ENCODE assay signal across 14 cellular contexts in the genomic region with DNA sequence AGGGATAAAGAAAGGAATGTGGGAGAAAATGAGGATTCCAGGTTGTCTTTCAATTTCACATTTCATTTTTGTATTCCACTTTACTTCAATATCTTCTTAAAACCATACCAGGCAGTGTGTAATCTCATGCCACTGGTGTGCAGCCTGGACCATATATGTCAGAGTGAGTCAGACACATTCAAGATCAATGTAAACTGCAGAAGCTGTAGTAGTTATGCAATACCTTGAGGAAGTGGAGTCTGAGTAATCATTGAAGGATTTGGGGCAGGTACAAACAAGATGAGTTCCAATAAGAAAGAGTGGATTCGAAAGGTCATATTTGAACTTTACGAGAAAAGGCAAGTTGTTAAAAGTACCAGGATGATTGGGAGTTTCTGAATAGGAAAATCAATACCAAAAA. TPM values are rescaled to one million over a fixed set of nuclear protein-coding genes. Genes with fewer than 3 reads are reported as not detected.
A peak's percentile ranks its signal among the peaks of the same experiment; 100 is the strongest.
DNase-seq lines count a peak whose midpoint lies in the region; ATAC-seq and TF ChIP-seq lines count a peak whose summit lies in the region.
"Had no signal": no experiment of that assay in that cellular context is flagged by ENCODE, and none has a peak within 500 bp of the region (broad histone marks: within the 10 kb centered on the region; RNA-seq: fewer than 3 reads in every experiment).

No MANE protein-coding gene starts in this region.

- no peak for TF ChIP-seq CTCF in brain microvascular endothelial cell (IDR thresholded peaks at IDR 0.05; ENCODE audit: low read depth, low read length, missing control alignments)
- TF ChIP-seq CTCF in lung (IDR thresholded peaks at IDR 0.05; ENCODE audit: control extremely low read depth, extremely low read depth): no peak
- TF ChIP-seq CTCF in body of pancreas (IDR thresholded peaks at IDR 0.05): no peak
- no peak for TF ChIP-seq CTCF in thyroid gland (IDR thresholded peaks at IDR 0.05)

- H3K4me3 ChIP-seq in brain microvascular endothelial cell (ENCODE audit: low read depth, low read length) (no peak overlapping the region), lung (no peak overlapping the region), body of pancreas (no peak overlapping the region), thyroid gland (replicated peaks in 1 of 3) (no peak overlapping the region)

- 72 to 86% methylated on average over 2 of the region's 2 CpGs for WGBS in lung, 2 donors
- 60 to 67% methylated on average over 2 of the region's 2 CpGs for WGBS in body of pancreas, 2 donors
- 95 to 98% methylated on average over 2 of the region's 2 CpGs for WGBS in thyroid gland, 2 donors

- DNase-seq in Caki2 (ENCODE audit: low read depth): peak; percentile 29
- DNase-seq in LHCN-M2 (ENCODE audit: low read depth): peak; percentile 34
- peak; percentile 70 for DNase-seq in brain microvascular endothelial cell
- DNase-seq in lung (ENCODE audit: low spot score): no peak
- DNase-seq in body of pancreas: no peak
- no peak for DNase-seq in NCI-H2171 treated with DMSO at 0.1 percent for 48 hours (lab: John Stamatoyannopoulos, UW)
- no peak for DNase-seq in SKM-1 treated with dmso at 0.1 percent for 144 hours (lab: John Stamatoyannopoulos, UW; ENCODE audit: unreplicated experiment)
- no peak for DNase-seq in thyroid gland
- DNase-seq: activated T-cell treated with anti-CD3 and anti-CD28 coated beads, Interleukin-2, amount 50 U/mL, for 72 hours; kidney; NCI-H1092 treated with DMSO at 0.1 percent for 48 hours; NCI-H510A had no signal

- intact Hi-C loops in body of pancreas (cut with DNase I) (no loop called here), thyroid gland (cut with DNase I) (no loop called here)

- H3K36me3 ChIP-seq in brain microvascular endothelial cell (replicated peaks): no peaks in the 10 kb centered on the region
- no peaks in the 10 kb centered on the region for H3K36me3 ChIP-seq in lung (ENCODE audit: control insufficient read depth in 2 of 2, insufficient read depth in 2 of 2, low read length in 2 of 2)
- H3K36me3 ChIP-seq in body of pancreas (replicated peaks in 1 of 2; ENCODE audit: insufficient read depth in 1 of 2, low read depth in 2 of 2): no peaks in the 10 kb centered on the region
- no peaks in the 10 kb centered on the region for H3K36me3 ChIP-seq in thyroid gland

- TF ChIP-seq POLR2A in body of pancreas (IDR thresholded peaks at IDR 0.05): no peak
- no peak for TF ChIP-seq POLR2A in thyroid gland (IDR thresholded peaks at IDR 0.05)

- H3K27me3 ChIP-seq in brain microvascular endothelial cell (replicated peaks) (no peaks in the 10 kb centered on the region), lung (ENCODE audit: control insufficient read depth, insufficient read depth) (no peaks in the 10 kb centered on the region), body of pancreas (no peaks in the 10 kb centered on the region), thyroid gland (no peaks in the 10 kb centered on the region)

- ATAC-seq in lung (ENCODE audit: insufficient read depth, low FRiP score): peak; percentile 77
- ATAC-seq in body of pancreas: no peak
- ATAC-seq: activated T-cell treated with anti-CD3 and anti-CD28 coated beads, Interleukin-2, amount 50 U/mL, for 72 hours had no signal

- H3K9me3 ChIP-seq in lung (ENCODE audit: control insufficient read depth in 2 of 2, insufficient read depth in 1 of 2, low read length in 1 of 2) (no peaks in the 10 kb centered on the region), body of pancreas (no peaks in the 10 kb centered on the region), thyroid gland (no peaks in the 10 kb centered on the region)

- H3K27ac ChIP-seq in brain microvascular endothelial cell (no peak overlapping the region), lung (ENCODE audit: low read depth in 1 of 2, low read length in 1 of 2) (no peak overlapping the region), body of pancreas (no peak overlapping the region), thyroid gland (no peak overlapping the region)

- H3K4me1 ChIP-seq in lung (ENCODE audit: control insufficient read depth in 2 of 2, insufficient read depth in 2 of 2, low read length in 2 of 2) (no peaks in the 10 kb centered on the region), body of pancreas (no peaks in the 10 kb centered on the region), thyroid gland (no peaks in the 10 kb centered on the region)

- in situ Hi-C loops in Caki2 (cut with HindIII; ENCODE audit: low pct_unique_long_range_greater_than_20kb, low sequenced_read_pairs) (no loop called here), brain microvascular endothelial cell (cut with HindIII; ENCODE audit: low pct_ligation_motif_present, low sequenced_read_pairs) (no loop called here)

RNA-seq across cellular contexts. Expression of a gene that starts 14.1 kb away (rescaled TPM):
- total RNA-seq in Caki2 (2014; rRNA removed; shearing (Covaris generic); ENCODE audit: low replicate concordance): not detected in 2 replicates
- total RNA-seq in LHCN-M2 (2014; rRNA removed) (not detected in 2 replicates), lung (not detected), body of pancreas (not detected), thyroid gland (not detected)
- polyA plus RNA-seq in LHCN-M2 (2012): not detected
- not detected for polyA plus RNA-seq in lung
- total RNA-seq: activated T-cell treated with anti-CD3 and anti-CD28 coated beads, Interleukin-2, amount 50 U/mL, for 72 hours; endothelial cell of umbilical vein; kidney had no signal
- polyA plus RNA-seq: endothelial cell of umbilical vein, neural cell had no signal

RNA-seq across cellular contexts. Expression of a gene that starts 14.2 kb away (rescaled TPM):
- total RNA-seq in Caki2 (2014; rRNA removed; shearing (Covaris generic); ENCODE audit: low replicate concordance): not detected in 2 replicates
- total RNA-seq in LHCN-M2 (2014; rRNA removed) (not detected in 2 replicates), lung (not detected), body of pancreas (not detected), thyroid gland (under 1 TPM in 1 of 4 donors, not detected in 3; 0.40 TPM)
- not detected for polyA plus RNA-seq in LHCN-M2 (2012)
- polyA plus RNA-seq in lung: not detected
- total RNA-seq: activated T-cell treated with anti-CD3 and anti-CD28 coated beads, Interleukin-2, amount 50 U/mL, for 72 hours; endothelial cell of umbilical vein; kidney had no signal
- polyA plus RNA-seq: endothelial cell of umbilical vein, neural cell had no signal

Comparison
In these comparisons a context has a peak if more than half of its experiments do, and no peak if none do; other contexts are left out.
1. DNase-seq: peak in Caki2 (single experiment), LHCN-M2 (single experiment) and brain microvascular endothelial cell (single experiment); none in lung (single experiment), body of pancreas (0 of 4), NCI-H2171 treated with DMSO at 0.1 percent for 48 hours (single experiment), SKM-1 treated with dmso at 0.1 percent for 144 hours (single experiment) and thyroid gland (0 of 2).